In genomic region chr12:6344101-6344660, GRCh38 we compare ENCODE assay signal across 1 cellular context.
TF ChIP-seq lines count a peak whose summit lies in the region.

No MANE protein-coding gene starts in this region.

TF ChIP-seq in K562, 482 proteins besides CTCF, POLR2A, EP300 and RAD21:
- TF ChIP-seq EGR1 (conservative IDR thresholded peaks at IDR 0.05), result peak; percentile 58
TF ChIP-seq in K562: peak in this region for 1; not testable (repeated sequence) for 481.
